ENCODE assay signal across 17 cellular contexts in the genomic region with DNA sequence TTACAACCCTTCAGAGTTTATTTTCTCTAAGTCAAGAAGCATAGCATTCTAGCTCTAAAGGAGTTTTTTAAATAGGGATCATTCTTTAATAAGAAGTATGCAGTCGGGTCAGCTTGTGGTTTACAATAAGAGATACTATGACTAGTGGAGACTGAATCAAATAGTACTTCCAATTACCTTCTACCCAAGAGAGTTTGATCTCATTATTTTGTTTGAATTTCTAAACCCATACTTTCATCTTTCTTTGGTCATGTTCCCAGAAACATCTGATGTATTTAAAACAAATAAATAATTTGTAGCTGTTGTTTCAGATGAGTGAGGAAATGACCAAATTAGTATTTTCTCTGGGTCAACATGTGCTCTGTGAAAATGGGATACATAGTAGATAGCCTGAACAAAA.
"Had no signal": no experiment of that assay in that cellular context is flagged by ENCODE, and none has a peak within 500 bp of the region (broad histone marks: within the 10 kb centered on the region; RNA-seq: fewer than 3 reads in every experiment).

No MANE protein-coding gene starts in this region.

- DNase-seq: activated CD4-positive, alpha-beta memory T cell treated with anti-CD3 and anti-CD28 coated beads for 36 hours; activated CD4-positive, alpha-beta T cell treated with anti-CD3 and anti-CD28 coated beads for 36 hours; activated CD8-positive, alpha-beta memory T cell treated with anti-CD3 and anti-CD28 coated beads, Interleukin-2, amount 10 ng/mL, durations not matched to agents 7 days and 5 days; activated naive CD4-positive, alpha-beta T cell treated with anti-CD3 and anti-CD28 coated beads, Interleukin-2, amount 50 U/mL, for 16 hours; activated T-cell treated with anti-CD3 and anti-CD28 coated beads, Interleukin-2, amount 50 U/mL, for 24 hours; adrenal gland; body of pancreas; cerebellar nuclear complex; dermis blood vessel endothelial cell; foreskin fibroblast; glutamatergic neuron; hypothalamus; kidney glomerular epithelial cell; nephron progenitor cell; occipital lobe; right cardiac atrium; T-helper 2 cell had no signal

- ATAC-seq: activated CD4-positive, alpha-beta T cell treated with anti-CD3 and anti-CD28 coated beads for 36 hours; activated CD8-positive, alpha-beta memory T cell treated with anti-CD3 and anti-CD28 coated beads, Interleukin-2, amount 10 ng/mL, durations not matched to agents 7 days and 5 days; body of pancreas; right cardiac atrium had no signal
